In genomic region chr11:68120212-68121066, GRCh38 we compare ENCODE assay signal across 8 cellular contexts. TPM values are rescaled to one million over a fixed set of nuclear protein-coding genes. Genes with fewer than 3 reads are reported as not detected.
A peak's percentile ranks its signal among the peaks of the same experiment; 100 is the strongest.
DNase-seq lines count a peak whose midpoint lies in the region; ATAC-seq and TF ChIP-seq lines count a peak whose summit lies in the region.

No MANE protein-coding gene starts in this region.

- no peak overlapping the region for H3K27ac ChIP-seq in H9 (ENCODE audit: insufficient read length, low read depth, low read length)
- H3K27ac ChIP-seq in substantia nigra (ENCODE audit: low read depth, low read length, poor library complexity, severe bottlenecking), result peak overlapping the region; percentile 72

- peak overlapping the region; percentile 62 for H3K14ac ChIP-seq in H9 (ENCODE audit: insufficient read depth, low read length)

- H3K4me2 ChIP-seq in H9 (ENCODE audit: insufficient read depth, insufficient read length, low read length), result peak overlapping the region; percentile 88

- H2BK5ac ChIP-seq in H9 (ENCODE audit: insufficient read length, low read length), result no peak overlapping the region

- peaks cover 5 to 27% (median 21%) of the 10 kb centered on the region in 3 experiments; a peak in 5 of 7 replicates for H3K36me3 Mint-ChIP-seq in H9 (ENCODE audit: insufficient read depth in 1 of 3, low read depth in 3 of 3)

- H2BK20ac ChIP-seq in H9 (ENCODE audit: low read depth, low read length, poor library complexity, severe bottlenecking), result no peak overlapping the region

- TF ChIP-seq CTCF in GM10266 (IDR thresholded peaks at IDR 0.05; ENCODE audit: control insufficient read depth, insufficient read depth, low read depth, missing control alignments) (no peak), H9 (conservative IDR thresholded peaks at IDR 0.05) (no peak), epithelial cell of esophagus (IDR thresholded peaks at IDR 0.05; ENCODE audit: insufficient read depth, low read depth, low read length, missing control alignments) (no peak)

- H3K9me3 ChIP-seq in H9 (ENCODE audit: control insufficient read depth, low read depth, low read length) (no peaks in the 10 kb centered on the region), mononuclear cell (ENCODE audit: low read depth, low read length) (no peaks in the 10 kb centered on the region)

- H3K4me3 ChIP-seq in epithelial cell of esophagus (ENCODE audit: low read length) (peak overlapping the region; percentile 46), mononuclear cell (ENCODE audit: low read length) (peak overlapping the region; percentile 47)

- H3K79me1 ChIP-seq in H9 (ENCODE audit: insufficient read depth, low read depth, low read length, poor library complexity, severe bottlenecking), result no peaks in the 10 kb centered on the region

- H3K9me3 Mint-ChIP-seq in H9, result no peaks in the 10 kb centered on the region

- H3K4me3 Mint-ChIP-seq in H9, result peak overlapping the region; percentile 82 to 98

- H3K4me1 Mint-ChIP-seq in H9, result peaks cover 52 to 65% of the 10 kb centered on the region in 2 experiments

- no CpG with 5 or more reads among the region's 75 CpGs for WGBS in H9 (ENCODE audit: extremely low coverage, insufficient read length, low lambda C conversion rate)

- H3K27me3 ChIP-seq in H9 (ENCODE audit: insufficient read depth, low read length) (no peaks in the 10 kb centered on the region), mononuclear cell (ENCODE audit: insufficient read depth, low read length) (no peaks in the 10 kb centered on the region)

- no peak overlapping the region for H2BK12ac ChIP-seq in H9 (ENCODE audit: insufficient read length, low read depth, low read length)

- no peak overlapping the region for H4K91ac ChIP-seq in H9 (ENCODE audit: insufficient read length, low read depth, low read length)

- H3K56ac ChIP-seq in H9 (ENCODE audit: insufficient read length, low read depth, low read length), result no peak overlapping the region

- no peak overlapping the region for H3K18ac ChIP-seq in H9 (ENCODE audit: insufficient read length, low read depth, low read length)

- H3K27me3 Mint-ChIP-seq in H9 (ENCODE audit: low read depth), result no peaks in the 10 kb centered on the region

- H3K4me1 ChIP-seq in H9 (ENCODE audit: insufficient read depth, low read length), result peaks cover 9% of the 10 kb centered on the region; the same call in 1 of the 2 replicates
- peaks cover 36% of the 10 kb centered on the region for H3K4me1 ChIP-seq in mononuclear cell (ENCODE audit: insufficient read depth, low read length)

- DNase-seq in GM10266 (ENCODE audit: extremely low spot score) (peak; percentile 80), H9 (peak; percentile 59), NCI-H1105 (lab: John Stamatoyannopoulos, UW) (peak; percentile 46), epithelial cell of esophagus (ENCODE audit: low read depth) (no peak), substantia nigra (lab: John Stamatoyannopoulos, UW) (peak in 37 of 49 donors; percentile 28 to 81 (median 58))
- DNase-seq in activated CD8-positive, alpha-beta memory T cell treated with anti-CD3 and anti-CD28 coated beads, Interleukin-2, amount 50 U/mL, for 4 hours, result peak; percentile 45

- peak overlapping the region; percentile 93 for H3K9ac ChIP-seq in H9 (ENCODE audit: extremely low read depth, insufficient read length, low read length)

- ATAC-seq in GM18873 (IDR thresholded peaks at IDR 0.05; ENCODE audit: low FRiP score, unreplicated experiment), result no peak

- no peak overlapping the region for H2AK5ac ChIP-seq in H9 (ENCODE audit: insufficient read length, low read length)

- no peak overlapping the region for H3T11ph ChIP-seq in H9 (ENCODE audit: low read length)

- H3K23me2 ChIP-seq in H9 (ENCODE audit: insufficient read length, low read depth, low read length, poor library complexity, severe bottlenecking), result peaks cover 18% of the 10 kb centered on the region

- no peak overlapping the region for H3K4ac ChIP-seq in H9 (ENCODE audit: low read depth, low read length)

- peak overlapping the region; percentile 87 to 95 (median 88); a peak in 6 of 7 replicates for H3K27ac Mint-ChIP-seq in H9

- peaks cover 46% of the 10 kb centered on the region for H3K79me2 ChIP-seq in H9 (ENCODE audit: insufficient read depth, low read length)

- no peak overlapping the region for H2BK15ac ChIP-seq in H9 (ENCODE audit: low read depth, low read length)

- H3K23ac ChIP-seq in H9 (ENCODE audit: insufficient read length, low read depth, low read length), result no peak overlapping the region

- H4K5ac ChIP-seq in H9 (ENCODE audit: insufficient read length, low read depth, low read length), result no peak overlapping the region

- H2BK120ac ChIP-seq in H9 (ENCODE audit: low read depth, low read length, poor library complexity, severe bottlenecking), result no peak overlapping the region

- H4K8ac ChIP-seq in H9 (replicated peaks; ENCODE audit: insufficient read length, low read depth, low read length), result no peak overlapping the region

- no peak overlapping the region for H2AFZ ChIP-seq in H9 (ENCODE audit: low read length)

- H4K20me1 ChIP-seq in H9 (ENCODE audit: control insufficient read depth, insufficient read depth, insufficient read length), result no peaks in the 10 kb centered on the region

RNA-seq across cellular contexts. Expression of gene CHKA, which starts 0.7 kb away (rescaled TPM):
- 63.0 and 64.2 TPM in 2 replicates for total RNA-seq in H9 (2021)
- 23.1 TPM for total RNA-seq in mononuclear cell
